8 cellular contexts compared by ENCODE assay signal in the genomic region with DNA sequence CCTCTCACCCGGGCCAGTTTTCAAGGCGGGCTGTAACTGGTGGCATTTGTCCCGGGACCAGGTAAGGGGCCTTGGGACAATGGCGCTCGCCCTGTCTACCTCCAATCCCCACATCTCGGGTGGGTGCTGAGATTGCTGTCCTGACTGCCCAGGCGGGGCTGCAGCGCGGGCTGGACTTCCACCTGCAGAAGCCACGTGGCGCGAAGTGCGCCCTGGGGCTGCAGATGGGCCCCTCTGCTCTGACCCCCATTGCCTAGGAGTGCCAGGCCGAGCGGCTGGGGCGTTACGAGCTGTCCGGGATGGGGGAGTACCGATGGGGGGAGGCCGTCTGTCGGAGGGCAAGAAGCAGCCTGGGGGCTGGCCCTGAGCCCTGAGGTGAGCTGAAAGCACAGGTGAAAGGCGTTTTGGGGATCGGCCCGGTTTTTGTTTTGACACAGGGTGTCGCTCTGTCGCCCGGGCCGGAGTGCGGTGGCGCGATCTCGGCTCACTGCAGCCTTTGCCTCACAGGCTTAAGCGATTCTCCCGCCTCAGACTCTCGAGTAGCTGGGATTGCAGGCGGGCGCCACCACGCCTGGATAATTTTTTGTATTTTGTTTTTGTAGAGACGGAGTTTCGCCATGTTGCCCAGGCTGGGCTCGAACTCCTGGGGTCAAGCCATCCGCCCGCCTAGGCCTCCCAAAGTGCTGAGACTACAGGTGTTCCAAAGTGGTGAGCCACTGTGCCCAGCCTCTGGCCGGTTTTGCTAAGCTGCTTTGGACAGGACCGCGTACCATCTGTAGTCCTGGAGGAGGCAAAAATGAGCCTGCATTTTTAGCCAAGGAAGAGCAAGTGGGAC. TPM values are rescaled to one million over a fixed set of nuclear protein-coding genes. Genes with fewer than 3 reads are reported as not detected.
DNase-seq lines count a peak whose midpoint lies in the region; ATAC-seq and TF ChIP-seq lines count a peak whose summit lies in the region.

A gene with protein sequence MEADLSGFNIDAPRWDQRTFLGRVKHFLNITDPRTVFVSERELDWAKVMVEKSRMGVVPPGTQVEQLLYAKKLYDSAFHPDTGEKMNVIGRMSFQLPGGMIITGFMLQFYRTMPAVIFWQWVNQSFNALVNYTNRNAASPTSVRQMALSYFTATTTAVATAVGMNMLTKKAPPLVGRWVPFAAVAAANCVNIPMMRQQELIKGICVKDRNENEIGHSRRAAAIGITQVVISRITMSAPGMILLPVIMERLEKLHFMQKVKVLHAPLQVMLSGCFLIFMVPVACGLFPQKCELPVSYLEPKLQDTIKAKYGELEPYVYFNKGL (plus strand): TSS at position 16 of the 835 bp plus-strand sequence. CDS start 12,001 bp downstream, outside the sequence.

- POLR2A ChIA-PET in WTC11 (lab: Charles Lee): interaction anchor here (0.6 to 2.8 kb wide), 6 partner anchors 28 to 203 kb away, joined by 3 to 13 read pairs (median 7); a partner anchor contains a TSS

- H3K9ac ChIP-seq in duodenal mucosa (ENCODE audit: low read depth in 1 of 2, low read length in 2 of 2): peak within 1 kb of the TSS; percentile 73 to 79

- H3K36me3 ChIP-seq in duodenal mucosa (ENCODE audit: control insufficient read depth in 1 of 2, insufficient read depth in 2 of 2, low read length in 2 of 2) (peaks cover 0 to 3% of the 10 kb centered on the region in 2 donors), thyroid gland (no peaks in the 10 kb centered on the region)

- DNase-seq in CD14-positive monocyte (ENCODE audit: low spot score) (peak; percentile 47), WTC11 (ENCODE audit: low spot score) (peak; percentile 74), neural crest cell (ENCODE audit: low read depth, low spot score) (no peak), thyroid gland (peak; percentile 68 to 69), hepatic stellate cell (ENCODE audit: low spot score) (no peak)

- peak within 1 kb of the TSS; percentile 98 for H3K4me3 Mint-ChIP-seq in CD14-positive monocyte
- peak within 1 kb of the TSS; percentile 90 for H3K4me3 Mint-ChIP-seq in WTC11
- peak within 1 kb of the TSS; percentile 93 for H3K4me3 Mint-ChIP-seq in neural crest cell

- peak; percentile 75 for TF ChIP-seq POLR2A in GM19099 (IDR thresholded peaks at IDR 0.05; ENCODE audit: extremely low read depth, insufficient read length, low read depth)
- peak in 1 of 2 donors; percentile 57 for TF ChIP-seq POLR2A in thyroid gland (IDR thresholded peaks at IDR 0.05)

- H3K9me3 ChIP-seq in duodenal mucosa (ENCODE audit: control insufficient read depth in 1 of 2, low read length in 2 of 2): no peaks in the 10 kb centered on the region
- no peaks in the 10 kb centered on the region for H3K9me3 ChIP-seq in thyroid gland

- peak within 1 kb of the TSS; percentile 92 to 94 for H3K4me3 ChIP-seq in duodenal mucosa (ENCODE audit: low read depth in 1 of 2, low read length in 2 of 2)
- H3K4me3 ChIP-seq in thyroid gland (replicated peaks in 1 of 3): peak within 1 kb of the TSS; percentile 80 to 93 (median 89)

- H3K27ac ChIP-seq in duodenal mucosa (ENCODE audit: low read depth, low read length) (peak within 1 kb of the TSS; percentile 73), thyroid gland (peak within 1 kb of the TSS; percentile 74 to 85 (median 79))

- no peaks in the 10 kb centered on the region for H3K27me3 ChIP-seq in duodenal mucosa (ENCODE audit: control insufficient read depth in 1 of 2, insufficient read depth in 2 of 2, low read length in 2 of 2)
- H3K27me3 ChIP-seq in thyroid gland: no peaks in the 10 kb centered on the region

- H3K27ac Mint-ChIP-seq in CD14-positive monocyte: peak within 1 kb of the TSS; percentile 65 to 94 (median 93)
- peak within 1 kb of the TSS; percentile 73 for H3K27ac Mint-ChIP-seq in WTC11
- peak within 1 kb of the TSS; percentile 99 for H3K27ac Mint-ChIP-seq in neural crest cell (ENCODE audit: unreplicated experiment)

- H3K4me1 Mint-ChIP-seq in CD14-positive monocyte (peaks cover 29% of the 10 kb centered on the region), WTC11 (peaks cover 51% of the 10 kb centered on the region), neural crest cell (peaks cover 69% of the 10 kb centered on the region)

- H3K9me3 Mint-ChIP-seq in CD14-positive monocyte (peaks cover 0 to 1% (median 0%) of the 10 kb centered on the region in 7 donors), WTC11 (no peaks in the 10 kb centered on the region), neural crest cell (no peaks in the 10 kb centered on the region)

- CTCF ChIA-PET in WTC11 (lab: Charles Lee): interaction anchor here (0.5 to 6.4 kb wide), 20 partner anchors 28 to 530 kb away, joined by 3 to 101 read pairs (median 4); a partner anchor contains a TSS

- H3K36me3 Mint-ChIP-seq in CD14-positive monocyte (no peaks in the 10 kb centered on the region), WTC11 (peaks cover 9% of the 10 kb centered on the region), neural crest cell (ENCODE audit: low read depth) (no peaks in the 10 kb centered on the region)

- WGBS in thyroid gland, 2 donors: 3 to 7% methylated on average over 23 to 29 of the region's 46 CpGs

- intact Hi-C loops in CD14-positive monocyte (cut with micrococcal nuclease) (loop anchor here in 1 of 2 donors (5.0 kb wide), 1 partner anchor 68 kb away; no protein-coding TSS in a partner anchor), thyroid gland (cut with DNase I) (no loop called here)

- H3K4me1 ChIP-seq in duodenal mucosa (ENCODE audit: control insufficient read depth in 1 of 2, insufficient read depth in 2 of 2, low read length in 2 of 2): peaks cover 6 to 35% of the 10 kb centered on the region in 2 donors
- peaks cover 19% of the 10 kb centered on the region in 2 donors for H3K4me1 ChIP-seq in thyroid gland

- ATAC-seq in HG03571 (IDR thresholded peaks at IDR 0.05; ENCODE audit: unreplicated experiment) (peak; percentile 16), WTC11 (peak; percentile 9)

- peaks cover 0 to 3% (median 2%) of the 10 kb centered on the region in 3 donors for H3K27me3 Mint-ChIP-seq in CD14-positive monocyte (ENCODE audit: low read depth in 3 of 3)
- H3K27me3 Mint-ChIP-seq in WTC11 (ENCODE audit: low read depth): no peaks in the 10 kb centered on the region
- no peaks in the 10 kb centered on the region for H3K27me3 Mint-ChIP-seq in neural crest cell (ENCODE audit: low read depth)

- TF ChIP-seq CTCF in CD14-positive monocyte (IDR thresholded peaks at IDR 0.05): no peak
- no peak for TF ChIP-seq CTCF in WTC11 (IDR thresholded peaks at IDR 0.05)
- no peak for TF ChIP-seq CTCF in neural crest cell (conservative IDR thresholded peaks at IDR 0.05)
- peak in 1 of 6 experiments; percentile 10 for TF ChIP-seq CTCF in thyroid gland (IDR thresholded peaks at IDR 0.05)

TF ChIP-seq in WTC11, 78 proteins besides CTCF, POLR2A, EP300 and RAD21 (continues in another document):
- TF ChIP-seq CREM (CRISPR knock-in tag; IDR thresholded peaks at IDR 0.05): peak; percentile 47; the same call in 1 of the 2 replicates
- no peak for TF ChIP-seq NR2C2 (CRISPR knock-in tag; IDR thresholded peaks at IDR 0.05)
- TF ChIP-seq NFYB (CRISPR knock-in tag; conservative IDR thresholded peaks at IDR 0.05; ENCODE audit: low read depth): no peak
- TF ChIP-seq, protein P1, sequence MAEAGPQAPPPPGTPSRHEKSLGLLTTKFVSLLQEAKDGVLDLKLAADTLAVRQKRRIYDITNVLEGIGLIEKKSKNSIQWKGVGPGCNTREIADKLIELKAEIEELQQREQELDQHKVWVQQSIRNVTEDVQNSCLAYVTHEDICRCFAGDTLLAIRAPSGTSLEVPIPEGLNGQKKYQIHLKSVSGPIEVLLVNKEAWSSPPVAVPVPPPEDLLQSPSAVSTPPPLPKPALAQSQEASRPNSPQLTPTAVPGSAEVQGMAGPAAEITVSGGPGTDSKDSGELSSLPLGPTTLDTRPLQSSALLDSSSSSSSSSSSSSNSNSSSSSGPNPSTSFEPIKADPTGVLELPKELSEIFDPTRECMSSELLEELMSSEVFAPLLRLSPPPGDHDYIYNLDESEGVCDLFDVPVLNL (CRISPR knock-in tag; IDR thresholded peaks at IDR 0.05; ENCODE audit: borderline replicate concordance, low read depth): peak; percentile 52; the same call in 1 of the 2 replicates
- TF ChIP-seq FOXK1 (CRISPR knock-in tag; IDR thresholded peaks at IDR 0.05): peak; percentile 23
- TF ChIP-seq, protein P2, sequence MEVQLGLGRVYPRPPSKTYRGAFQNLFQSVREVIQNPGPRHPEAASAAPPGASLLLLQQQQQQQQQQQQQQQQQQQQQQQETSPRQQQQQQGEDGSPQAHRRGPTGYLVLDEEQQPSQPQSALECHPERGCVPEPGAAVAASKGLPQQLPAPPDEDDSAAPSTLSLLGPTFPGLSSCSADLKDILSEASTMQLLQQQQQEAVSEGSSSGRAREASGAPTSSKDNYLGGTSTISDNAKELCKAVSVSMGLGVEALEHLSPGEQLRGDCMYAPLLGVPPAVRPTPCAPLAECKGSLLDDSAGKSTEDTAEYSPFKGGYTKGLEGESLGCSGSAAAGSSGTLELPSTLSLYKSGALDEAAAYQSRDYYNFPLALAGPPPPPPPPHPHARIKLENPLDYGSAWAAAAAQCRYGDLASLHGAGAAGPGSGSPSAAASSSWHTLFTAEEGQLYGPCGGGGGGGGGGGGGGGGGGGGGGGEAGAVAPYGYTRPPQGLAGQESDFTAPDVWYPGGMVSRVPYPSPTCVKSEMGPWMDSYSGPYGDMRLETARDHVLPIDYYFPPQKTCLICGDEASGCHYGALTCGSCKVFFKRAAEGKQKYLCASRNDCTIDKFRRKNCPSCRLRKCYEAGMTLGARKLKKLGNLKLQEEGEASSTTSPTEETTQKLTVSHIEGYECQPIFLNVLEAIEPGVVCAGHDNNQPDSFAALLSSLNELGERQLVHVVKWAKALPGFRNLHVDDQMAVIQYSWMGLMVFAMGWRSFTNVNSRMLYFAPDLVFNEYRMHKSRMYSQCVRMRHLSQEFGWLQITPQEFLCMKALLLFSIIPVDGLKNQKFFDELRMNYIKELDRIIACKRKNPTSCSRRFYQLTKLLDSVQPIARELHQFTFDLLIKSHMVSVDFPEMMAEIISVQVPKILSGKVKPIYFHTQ (CRISPR knock-in tag; IDR thresholded peaks at IDR 0.05): no peak
- 0 out of 2 replicates have a peak, but pooled peaks have one; percentile 30 for TF ChIP-seq SP1 (CRISPR knock-in tag; conservative IDR thresholded peaks at IDR 0.05)
- 0 out of 2 replicates have a peak, but pooled peaks have one; percentile 22 for TF ChIP-seq ELF4 (CRISPR knock-in tag; IDR thresholded peaks at IDR 0.05; ENCODE audit: low read depth)
- peak; percentile 96 for TF ChIP-seq ZNF121 (CRISPR knock-in tag; IDR thresholded peaks at IDR 0.05)
- peak; percentile 61 for TF ChIP-seq FOXP1 (CRISPR knock-in tag; IDR thresholded peaks at IDR 0.05; ENCODE audit: borderline replicate concordance)

RNA-seq across cellular contexts. Expression of the gene that starts here (rescaled TPM):
- polyA plus RNA-seq in CD14-positive monocyte: 1 to 10 TPM; 1.8 to 2.0 TPM
- total RNA-seq in WTC11 (2021) (15.7 to 21.2 TPM (median 15.9 TPM) in 3 replicates), neural crest cell (36.6 and 38.2 TPM in 2 replicates), thyroid gland (10 to 100 TPM in 3 of 4 donors, 1 to 10 TPM in 1; 5.1 to 38.4 (median 20.9) TPM)

Comparison
In these comparisons a context has a peak if more than half of its experiments do, and no peak if none do; other contexts are left out.
1. DNase-seq: peak in CD14-positive monocyte (single experiment), WTC11 (single experiment) and thyroid gland (2 of 2); none in neural crest cell (single experiment) and hepatic stellate cell (single experiment).
2. Peak in every context shown above with its lines, with median percentiles within 50 percentile points of each other: H3K27ac Mint-ChIP-seq and H3K4me3 Mint-ChIP-seq.